In the genomic region with DNA sequence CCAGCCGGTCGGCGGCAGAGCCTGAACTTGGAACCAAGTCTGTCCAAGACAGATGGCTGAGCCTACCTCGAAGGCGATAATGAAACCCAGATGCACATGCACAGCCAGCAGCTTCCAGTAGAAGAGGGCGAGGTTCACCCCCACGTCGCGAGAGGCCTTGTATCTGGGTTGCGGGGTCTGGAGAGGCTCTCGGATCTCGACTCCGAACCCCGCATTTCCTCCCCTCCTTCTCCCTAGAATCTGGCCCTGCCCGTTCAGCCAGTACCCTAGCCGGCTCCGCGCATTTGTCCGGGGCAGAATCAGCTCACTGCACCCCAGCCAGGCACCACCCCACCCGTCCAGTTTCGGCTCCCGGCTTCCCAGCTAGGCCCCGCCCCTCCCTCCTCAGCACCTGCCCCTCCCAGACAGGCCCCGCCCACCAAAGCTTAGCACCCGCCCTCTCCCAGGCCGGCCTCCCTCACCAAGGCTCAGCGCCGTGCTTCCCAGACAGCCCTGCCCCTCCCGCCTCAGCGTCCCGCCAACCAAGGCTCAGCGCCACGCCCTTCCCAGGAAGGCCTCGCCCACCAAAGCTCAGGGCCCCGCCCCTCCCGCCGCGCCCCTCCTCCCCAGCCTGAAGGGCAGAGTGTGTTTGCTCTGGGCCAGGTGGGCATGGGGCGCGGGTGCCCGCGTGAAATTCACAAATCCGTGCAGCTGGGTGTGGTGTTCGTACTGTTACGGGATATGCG, we compare ENCODE assay signal across 8 cellular contexts. TPM values are rescaled to one million over a fixed set of nuclear protein-coding genes. Genes with fewer than 3 reads are reported as not detected.
DNase-seq lines count a peak whose midpoint lies in the region; ATAC-seq and TF ChIP-seq lines count a peak whose summit lies in the region.

No MANE protein-coding gene starts in this region.

- no peaks in the 10 kb centered on the region for H3K9me3 ChIP-seq in smooth muscle cell (replicated peaks; ENCODE audit: low read depth)

- peak; percentile 75 for ATAC-seq in HG03060 (IDR thresholded peaks at IDR 0.05; ENCODE audit: low read depth, unreplicated experiment)
- peak; percentile 87 for ATAC-seq in WTC11

- peak overlapping the region; percentile 85 for H3K4me2 ChIP-seq in smooth muscle cell

- no peaks in the 10 kb centered on the region for H3K27me3 ChIP-seq in smooth muscle cell (ENCODE audit: low read depth)

- H3K4me3 ChIP-seq in cardiac fibroblast (replicated peaks in 1 of 2; ENCODE audit: low read depth in 2 of 2, low read length in 2 of 2) (peak overlapping the region; percentile 48 to 58), smooth muscle cell (peak overlapping the region; percentile 49)

- CTCF ChIA-PET in WTC11 (lab: Charles Lee) = interaction anchor here (0.6 to 3.1 kb wide), 14 partner anchors 10 to 404 kb away, joined by 3 to 26 read pairs (median 8); a partner anchor contains a TSS

- peaks cover 26% of the 10 kb centered on the region for H3K4me1 Mint-ChIP-seq in WTC11

- peaks cover 36% of the 10 kb centered on the region for H3K27me3 Mint-ChIP-seq in WTC11 (ENCODE audit: low read depth)

- no peaks in the 10 kb centered on the region for H3K79me2 ChIP-seq in smooth muscle cell (ENCODE audit: low read depth)

- H3K36me3 ChIP-seq in smooth muscle cell (ENCODE audit: low read depth) = no peaks in the 10 kb centered on the region

- no peak overlapping the region for H3K9ac ChIP-seq in smooth muscle cell (ENCODE audit: low read depth)

- H3K27ac ChIP-seq in smooth muscle cell (ENCODE audit: low read depth) = no peak overlapping the region

- H2AFZ ChIP-seq in smooth muscle cell (ENCODE audit: low read depth) = no peak overlapping the region

- peak overlapping the region; percentile 92 for H3K4me3 Mint-ChIP-seq in WTC11

- TF ChIP-seq CTCF in WTC11 (IDR thresholded peaks at IDR 0.05) = no peak
- no peak for TF ChIP-seq CTCF in cardiac fibroblast (IDR thresholded peaks at IDR 0.05; ENCODE audit: low read depth, low read length)
- TF ChIP-seq CTCF in smooth muscle cell (IDR thresholded peaks at IDR 0.05; ENCODE audit: borderline replicate concordance, insufficient read depth, poor library complexity, severe bottlenecking) = no peak

- no peaks in the 10 kb centered on the region for H3K36me3 Mint-ChIP-seq in WTC11

- no peaks in the 10 kb centered on the region for H4K20me1 ChIP-seq in smooth muscle cell (ENCODE audit: low read depth)

- WGBS in smooth muscle cell (ENCODE audit: low lambda C conversion rate) = 5% methylated on average over 38 of the region's 46 CpGs

- no peak overlapping the region for H3K27ac Mint-ChIP-seq in WTC11

- DNase-seq in NK-92 (lab: John Stamatoyannopoulos, UW; ENCODE audit: unreplicated experiment) (peak; percentile 49), NCI-H2171 (lab: John Stamatoyannopoulos, UW) (peak; percentile 96), WTC11 (ENCODE audit: low spot score) (peak; percentile 100), cardiac fibroblast (ENCODE audit: low read depth in 2 of 2) (peak; percentile 98 to 99), inferior parietal cortex (ENCODE audit: extremely low spot score) (peak; percentile 76), smooth muscle cell (lab: John Stamatoyannopoulos, UW; ENCODE audit: unreplicated experiment) (peak; percentile 91)
- DNase-seq in NK-92 treated with Interleukin-12 subunit alpha and Interleukin-12 subunit beta, amount 100 ng/mL, for 24 hours (lab: John Stamatoyannopoulos, UW) = no peak

- no peaks in the 10 kb centered on the region for H3K4me1 ChIP-seq in smooth muscle cell (ENCODE audit: low read depth)

- POLR2A ChIA-PET in WTC11 (lab: Charles Lee) = interaction anchor here (0.8 to 1.3 kb wide), 6 partner anchors 10 to 138 kb away, joined by 3 to 12 read pairs (median 4); a partner anchor contains a TSS

- H3K9me3 Mint-ChIP-seq in WTC11 = no peaks in the 10 kb centered on the region

- no peaks in the 10 kb centered on the region for H3F3A ChIP-seq in smooth muscle cell (ENCODE audit: low read depth)

TF ChIP-seq in WTC11, 78 proteins besides CTCF, POLR2A, EP300 and RAD21:
- peak; percentile 89 for TF ChIP-seq SP1 (CRISPR knock-in tag; conservative IDR thresholded peaks at IDR 0.05)
- TF ChIP-seq, protein P1, sequence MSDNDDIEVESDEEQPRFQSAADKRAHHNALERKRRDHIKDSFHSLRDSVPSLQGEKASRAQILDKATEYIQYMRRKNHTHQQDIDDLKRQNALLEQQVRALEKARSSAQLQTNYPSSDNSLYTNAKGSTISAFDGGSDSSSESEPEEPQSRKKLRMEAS (CRISPR knock-in tag; IDR thresholded peaks at IDR 0.05) = peak; percentile 40; the same call in 1 of the 2 replicates
- TF ChIP-seq TCF7 (CRISPR knock-in tag; IDR thresholded peaks at IDR 0.05; ENCODE audit: low read depth) = no peak

RNA-seq across cellular contexts. Expression of a gene that starts 4.8 kb away (rescaled TPM):
- total RNA-seq in WTC11 (2021) (51.1 to 53.1 TPM (median 52.9 TPM) in 3 replicates), smooth muscle cell (24.9 and 32.1 TPM in 2 replicates)
- polyA plus RNA-seq in smooth muscle cell = 45.9 and 52.1 TPM in 2 replicates

RNA-seq across cellular contexts. Expression of a gene that starts 19.8 kb away (rescaled TPM):
- total RNA-seq in WTC11 (2021) (3.9 to 5.0 TPM (median 4.9 TPM) in 3 replicates), smooth muscle cell (1.9 and 2.2 TPM in 2 replicates)
- 2.5 and 3.3 TPM in 2 replicates for polyA plus RNA-seq in smooth muscle cell
